In the genomic region with DNA sequence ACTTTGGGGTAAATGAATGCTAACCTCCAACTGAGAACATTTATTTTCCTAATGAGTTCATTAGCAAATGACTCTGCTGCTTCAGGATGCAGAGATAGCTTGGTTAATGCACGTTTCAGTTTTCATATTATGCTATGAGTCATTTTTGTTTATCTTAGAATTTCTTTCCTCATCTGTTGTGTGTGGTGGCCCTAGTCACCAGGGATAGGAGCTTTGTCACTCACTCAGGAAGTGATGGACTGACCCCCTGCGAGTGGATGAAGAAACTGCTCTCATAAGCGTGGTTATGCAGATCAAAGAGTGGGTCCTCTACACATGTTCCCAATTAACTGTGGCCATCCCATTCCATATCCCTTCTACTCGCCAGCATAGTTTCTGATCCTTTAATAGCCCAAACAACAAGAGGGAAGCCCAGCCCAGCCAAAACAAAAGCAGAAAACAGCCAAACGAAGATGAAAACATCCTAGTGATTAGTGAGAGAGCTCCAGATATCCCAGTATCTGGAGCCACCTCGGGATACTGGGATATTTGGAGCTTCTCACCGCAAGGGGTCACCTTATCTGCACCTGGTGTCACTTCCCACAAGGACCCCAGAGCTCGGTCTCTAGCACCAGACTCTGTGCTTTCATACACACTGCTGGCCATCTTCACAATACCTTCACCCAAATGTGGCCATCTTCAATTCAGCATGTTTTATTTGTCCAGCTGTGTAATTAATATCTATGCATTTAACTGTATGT, we compare ENCODE assay signal across 8 cellular contexts. TPM values are rescaled to one million over a fixed set of nuclear protein-coding genes. Genes with fewer than 3 reads are reported as not detected.
DNase-seq lines count a peak whose midpoint lies in the region; ATAC-seq, FAIRE-seq and TF ChIP-seq lines count a peak whose summit lies in the region.

No MANE protein-coding gene starts in this region.

- no peak overlapping the region for H2AFZ ChIP-seq in neural progenitor cell (replicated peaks)

- H3K9me3 Mint-ChIP-seq in progenitor cell of endocrine pancreas (ENCODE audit: low read depth) (no peaks in the 10 kb centered on the region), neural progenitor cell (no peaks in the 10 kb centered on the region)

- H3K36me3 Mint-ChIP-seq in progenitor cell of endocrine pancreas (ENCODE audit: insufficient read depth) (no peaks in the 10 kb centered on the region), neural progenitor cell (no peaks in the 10 kb centered on the region)

- H3K4me3 ChIP-seq in astrocyte of the spinal cord (ENCODE audit: low read depth, low read length) (no peak overlapping the region), neural progenitor cell (no peak overlapping the region)

- in situ Hi-C loops in astrocyte of the spinal cord (cut with HindIII; ENCODE audit: low sequenced_read_pairs): no loop called here

- no peaks in the 10 kb centered on the region for H3K36me3 ChIP-seq in neural progenitor cell

- peaks cover 3% of the 10 kb centered on the region for H3K4me1 Mint-ChIP-seq in progenitor cell of endocrine pancreas (ENCODE audit: low read depth)
- H3K4me1 Mint-ChIP-seq in neural progenitor cell: peaks cover 5% of the 10 kb centered on the region

- H4K20me1 ChIP-seq in neural progenitor cell (ENCODE audit: low read depth): no peaks in the 10 kb centered on the region

- peaks cover 5% of the 10 kb centered on the region for H3K4me1 ChIP-seq in neural progenitor cell

- H3K27ac Mint-ChIP-seq in progenitor cell of endocrine pancreas (no peak overlapping the region), neural progenitor cell (no peak overlapping the region)

- H3K27me3 Mint-ChIP-seq in progenitor cell of endocrine pancreas: peaks cover 29% of the 10 kb centered on the region
- peaks cover 5% of the 10 kb centered on the region for H3K27me3 Mint-ChIP-seq in neural progenitor cell (ENCODE audit: insufficient read depth, low read depth)

- H3K27me3 ChIP-seq in neural progenitor cell: no peaks in the 10 kb centered on the region

- FAIRE-seq in D721Med (lab: Jason Lieb, UNC): no peak

- H3K27ac ChIP-seq in neural progenitor cell: no peak overlapping the region

- no peaks in the 10 kb centered on the region for H3F3A ChIP-seq in neural progenitor cell (ENCODE audit: low read depth)

- peak; percentile 78 for ATAC-seq in GM19452 (IDR thresholded peaks at IDR 0.05; ENCODE audit: unreplicated experiment)

- no peak for DNase-seq in D721Med (ENCODE audit: insufficient read length, low spot score)
- peak; percentile 30 for DNase-seq in HuH-7 (ENCODE audit: low spot score)
- peak; percentile 44 for DNase-seq in astrocyte of the spinal cord (ENCODE audit: low read depth, low spot score)
- no peak for DNase-seq in progenitor cell of endocrine pancreas (ENCODE audit: low spot score, unreplicated experiment)
- no peak for DNase-seq in stimulated activated CD4-positive, alpha-beta T cell treated with anti-CD3 and anti-CD28 coated beads, Interleukin-4, amount 100 ng/mL, for 1 hour
- no peak for DNase-seq in neural progenitor cell (ENCODE audit: low spot score)
- DNase-seq in glomerular visceral epithelial cell (ENCODE audit: extremely low spot score): no peak

- no peak overlapping the region for H3K4me2 ChIP-seq in neural progenitor cell

- H3K4me3 Mint-ChIP-seq in progenitor cell of endocrine pancreas (ENCODE audit: low read depth) (no peak overlapping the region), neural progenitor cell (no peak overlapping the region)

- no peak overlapping the region for H3K9ac ChIP-seq in neural progenitor cell

- TF ChIP-seq CTCF in D721Med (IDR thresholded peaks at IDR 0.05; ENCODE audit: insufficient read depth, missing control alignments) (peak; percentile 11), astrocyte of the spinal cord (IDR thresholded peaks at IDR 0.05; ENCODE audit: low read depth, low read length) (no peak), progenitor cell of endocrine pancreas (IDR thresholded peaks at IDR 0.05; ENCODE audit: unreplicated experiment) (peak; percentile 23), neural progenitor cell (IDR thresholded peaks at IDR 0.05) (no peak)

- H3K9me3 ChIP-seq in neural progenitor cell (ENCODE audit: low read depth): no peaks in the 10 kb centered on the region

- no peaks in the 10 kb centered on the region for H3K79me2 ChIP-seq in neural progenitor cell (ENCODE audit: low read depth)

RNA-seq across cellular contexts. Expression of a gene that starts 8.6 kb away (rescaled TPM):
- 36.6 and 38.5 TPM in 2 replicates for total RNA-seq in progenitor cell of endocrine pancreas
- 3.8 and 5.8 TPM in 2 replicates for total RNA-seq in neural progenitor cell (ENCODE audit: low replicate concordance)

Comparison
In these comparisons a context has a peak if more than half of its experiments do, and no peak if none do; other contexts are left out.
1. DNase-seq: peak in HuH-7 (single experiment) and astrocyte of the spinal cord (single experiment); none in D721Med (single experiment), progenitor cell of endocrine pancreas (single experiment), stimulated activated CD4-positive, alpha-beta T cell treated with anti-CD3 and anti-CD28 coated beads, Interleukin-4, amount 100 ng/mL, for 1 hour (single experiment), neural progenitor cell (single experiment) and glomerular visceral epithelial cell (single experiment).
2. CTCF ChIP-seq: peak in D721Med (single experiment) and progenitor cell of endocrine pancreas (single experiment); none in astrocyte of the spinal cord (single experiment) and neural progenitor cell (single experiment).